In genomic region chr14:63543000-63543825, GRCh38 we compare ENCODE assay signal across 8 cellular contexts. TPM values are rescaled to one million over a fixed set of nuclear protein-coding genes. Genes with fewer than 3 reads are reported as not detected.
A peak's percentile ranks its signal among the peaks of the same experiment; 100 is the strongest.
DNase-seq lines count a peak whose midpoint lies in the region; ATAC-seq and FAIRE-seq lines count a peak whose summit lies in the region.

Gene PPP2R5E (minus strand): TSS chr14:63543377. CDS start chr14:63539685, 3,692 bp downstream.

- ATAC-seq in HG02981 (IDR thresholded peaks at IDR 0.05; ENCODE audit: unreplicated experiment) = peak; percentile 96
- ATAC-seq in aorta (ENCODE audit: low FRiP score) = peak; percentile 100

- peak within 1 kb of the TSS; percentile 95 for H3K4me3 ChIP-seq in rectal smooth muscle tissue (ENCODE audit: low read length)
- H3K4me3 ChIP-seq in aorta (ENCODE audit: low read length in 2 of 2) = peak within 1 kb of the TSS; percentile 77 to 87

- H3K27ac ChIP-seq in rectal smooth muscle tissue (ENCODE audit: low read depth, low read length) = peak within 1 kb of the TSS; percentile 85
- peak within 1 kb of the TSS; percentile 17 to 81 for H3K27ac ChIP-seq in aorta (ENCODE audit: low read depth in 1 of 2, low read length in 2 of 2)

- H3K9me3 ChIP-seq in aorta (ENCODE audit: control insufficient read depth, low read length) = no peaks in the 10 kb centered on the region

- H3K9ac ChIP-seq in rectal smooth muscle tissue (ENCODE audit: low read length) = peak within 1 kb of the TSS; percentile 69

- peaks cover 3% of the 10 kb centered on the region for H3K4me1 ChIP-seq in rectal smooth muscle tissue (ENCODE audit: control insufficient read depth, insufficient read depth, low read length)
- peaks cover 0 to 2% of the 10 kb centered on the region in 2 donors for H3K4me1 ChIP-seq in aorta (ENCODE audit: control insufficient read depth in 1 of 2, insufficient read depth in 2 of 2, low read length in 2 of 2)

- H3K27me3 ChIP-seq in rectal smooth muscle tissue (ENCODE audit: control insufficient read depth, insufficient read depth, low read length) = no peaks in the 10 kb centered on the region
- no peaks in the 10 kb centered on the region for H3K27me3 ChIP-seq in aorta (ENCODE audit: control insufficient read depth in 1 of 2, insufficient read depth in 2 of 2, low read length in 1 of 2)

- intact Hi-C loops in aorta (cut with DNase I) = loop anchor here (2.0 to 10.0 kb wide), 8 partner anchors 41 to 156 kb away; partner anchors contain the start of gene WDR89 (in 1 of the 2)

- H3K36me3 ChIP-seq in rectal smooth muscle tissue (ENCODE audit: control insufficient read depth, insufficient read depth, low read length) = no peaks in the 10 kb centered on the region
- H3K36me3 ChIP-seq in aorta (ENCODE audit: control insufficient read depth in 1 of 2, insufficient read depth in 2 of 2, low read length in 1 of 2) = no peaks in the 10 kb centered on the region

- peak; percentile 98 for FAIRE-seq in GM18507 (lab: Jason Lieb, UNC)

- DNase-seq in GM18507 (ENCODE audit: extremely low spot score, insufficient read length, low read depth) = peak; percentile 88
- peak; percentile 69 for DNase-seq in NCI-H2029 treated with DMSO at 0.1 percent for 48 hours (lab: John Stamatoyannopoulos, UW)
- DNase-seq in T-helper 9 cell = peak; percentile 93
- peak; percentile 100 for DNase-seq in astrocyte of the hippocampus (ENCODE audit: low read depth, low spot score)
- DNase-seq in hepatic stellate cell (ENCODE audit: low spot score) = peak; percentile 99
- peak; percentile 99 for DNase-seq in aorta

- 0 to 1% methylated on average over 71 to 78 of the region's 78 CpGs for WGBS in aorta, 2 donors

RNA-seq across cellular contexts. Expression of gene PPP2R5E, which starts in this region (rescaled TPM):
- 10 to 100 TPM; 35.5 to 42.1 TPM for total RNA-seq in aorta
- 10 to 100 TPM; 11.0 to 14.7 TPM for polyA plus RNA-seq in aorta

Comparison
In these comparisons a context has a peak if more than half of its experiments do, and no peak if none do; other contexts are left out.
1. Peak in every context shown above with its lines: DNase-seq, ATAC-seq, H3K4me3 ChIP-seq and H3K27ac ChIP-seq.